ENCODE assay signal across 14 cellular contexts in genomic region chr7:150382844-150383225, GRCh38. TPM values are rescaled to one million over a fixed set of nuclear protein-coding genes. Genes with fewer than 3 reads are reported as not detected.
A peak's percentile ranks its signal among the peaks of the same experiment; 100 is the strongest.
DNase-seq lines count a peak whose midpoint lies in the region; ATAC-seq and TF ChIP-seq lines count a peak whose summit lies in the region.
"Had no signal": no experiment of that assay in that cellular context is flagged by ENCODE, and none has a peak within 500 bp of the region (broad histone marks: within the 10 kb centered on the region; RNA-seq: fewer than 3 reads in every experiment).

No MANE protein-coding gene starts in this region.

- H3K9me2 ChIP-seq in DOHH2 (replicated peaks; ENCODE audit: control insufficient read depth, low read length), result no peaks in the 10 kb centered on the region
- H3K9me2 ChIP-seq in Loucy (replicated peaks; ENCODE audit: low read depth, low read length), result no peaks in the 10 kb centered on the region

- H3K4me1 Mint-ChIP-seq in neural progenitor cell, result peaks cover 82% of the 10 kb centered on the region
- H3K4me1 Mint-ChIP-seq in effector memory CD8-positive, alpha-beta T cell (ENCODE audit: low read depth in 2 of 2), result peaks cover 21 to 30% of the 10 kb centered on the region in 2 donors
- peaks cover 24% of the 10 kb centered on the region for H3K4me1 Mint-ChIP-seq in CD8-positive, alpha-beta T cell (ENCODE audit: low read depth)

- POLR2A ChIA-PET in CD8-positive, alpha-beta T cell (lab: Charles Lee), result no interaction called here

- peaks cover 20% of the 10 kb centered on the region for H3F3A ChIP-seq in DOHH2 (ENCODE audit: control insufficient read depth, insufficient read depth)
- H3F3A ChIP-seq in Loucy (ENCODE audit: low read depth), result peaks cover under 1% of the 10 kb centered on the region; the same call in 1 of the 2 replicates
- peaks cover 66% of the 10 kb centered on the region for H3F3A ChIP-seq in neural progenitor cell (ENCODE audit: low read depth)

- H3K27ac ChIP-seq in DOHH2 (ENCODE audit: low read depth, low read length) (peak overlapping the region; percentile 67), cingulate gyrus (ENCODE audit: low read depth, low read length) (peak overlapping the region; percentile 95), neural progenitor cell (peak overlapping the region; percentile 84)
- no peak overlapping the region for H3K27ac ChIP-seq in CD8-positive, alpha-beta T cell (ENCODE audit: low read depth, low read length)

- H3K27me3 Mint-ChIP-seq in neural progenitor cell (ENCODE audit: insufficient read depth, low read depth), result peaks cover 15% of the 10 kb centered on the region
- H3K27me3 Mint-ChIP-seq in effector memory CD8-positive, alpha-beta T cell, result no peaks in the 10 kb centered on the region
- no peaks in the 10 kb centered on the region for H3K27me3 Mint-ChIP-seq in CD8-positive, alpha-beta T cell (ENCODE audit: low read depth)
- H3K27me3 Mint-ChIP-seq: dendritic cell treated with granulocyte-macrophage colony-stimulating factor and Interleukin-4, amounts not matched to agents 40 ng/mL and 50 ng/mL, for 4 days; stimulated activated naive CD8-positive, alpha-beta T cell treated with anti-CD3 and anti-CD28 coated beads, Interleukin-15, Interleukin-2, amounts not matched to agents 100 ng/mL and 50 ng/mL, for 24 hours had no signal

- peak overlapping the region; percentile 99 for H3K27ac Mint-ChIP-seq in neural progenitor cell
- H3K27ac Mint-ChIP-seq in effector memory CD8-positive, alpha-beta T cell, result peak overlapping the region in 1 of 2 donors; percentile 49
- no peak overlapping the region for H3K27ac Mint-ChIP-seq in CD8-positive, alpha-beta T cell
- H3K27ac Mint-ChIP-seq: stimulated activated naive CD8-positive, alpha-beta T cell treated with anti-CD3 and anti-CD28 coated beads, Interleukin-15, Interleukin-2, amounts not matched to agents 100 ng/mL and 50 ng/mL, for 24 hours had no signal

- intact Hi-C loops in CD8-positive, alpha-beta T cell (cut with DNase I, micrococcal nuclease), result loop anchor here in 1 of 2 experiments (5.0 kb wide), 1 partner anchor 546 kb away; the partner anchor contains the start of gene ZNF862

- TF ChIP-seq CTCF in DOHH2 (IDR thresholded peaks at IDR 0.05; ENCODE audit: low read depth, low read length, poor library complexity, severe bottlenecking), result no peak
- no peak for TF ChIP-seq CTCF in Loucy (conservative IDR thresholded peaks at IDR 0.05; ENCODE audit: low read length)
- no peak for TF ChIP-seq CTCF in neural progenitor cell (IDR thresholded peaks at IDR 0.05)
- no peak for TF ChIP-seq CTCF in CD8-positive, alpha-beta T cell (IDR thresholded peaks at IDR 0.05)

- peak overlapping the region; percentile 86 for H3K4me2 ChIP-seq in DOHH2 (ENCODE audit: low read length)
- peak overlapping the region; percentile 15 for H3K4me2 ChIP-seq in Loucy (ENCODE audit: low read depth, low read length, poor library complexity, severe bottlenecking)
- H3K4me2 ChIP-seq in neural progenitor cell, result peak overlapping the region; percentile 79

- no peak for DNase-seq in neural progenitor cell (ENCODE audit: low spot score)
- DNase-seq in effector memory CD8-positive, alpha-beta T cell, result no peak
- no peak for DNase-seq in CD8-positive, alpha-beta T cell
- DNase-seq: GF-D8, IMR-90, NCI-H1694, sigmoid colon had no signal

- CTCF ChIA-PET in CD8-positive, alpha-beta T cell (lab: Charles Lee), result no interaction called here

- H3K27me3 ChIP-seq in DOHH2 (ENCODE audit: control insufficient read depth, low read length) (no peaks in the 10 kb centered on the region), Loucy (ENCODE audit: insufficient read depth, low read length, poor library complexity, severe bottlenecking) (peaks cover 5% of the 10 kb centered on the region), neural progenitor cell (no peaks in the 10 kb centered on the region)
- no peaks in the 10 kb centered on the region for H3K27me3 ChIP-seq in CD8-positive, alpha-beta T cell (ENCODE audit: insufficient read depth, low read length)
- H3K27me3 ChIP-seq: sigmoid colon had no signal

- peaks cover 15% of the 10 kb centered on the region for H3K36me3 ChIP-seq in DOHH2 (ENCODE audit: control insufficient read depth, low read length)
- H3K36me3 ChIP-seq in Loucy (ENCODE audit: insufficient read depth, low read length), result no peaks in the 10 kb centered on the region
- no peaks in the 10 kb centered on the region for H3K36me3 ChIP-seq in neural progenitor cell
- no peaks in the 10 kb centered on the region for H3K36me3 ChIP-seq in CD8-positive, alpha-beta T cell (ENCODE audit: insufficient read depth, low read length)
- H3K36me3 ChIP-seq: sigmoid colon had no signal

- no peaks in the 10 kb centered on the region; the same call in 1 of the 2 replicates for H4K20me1 ChIP-seq in DOHH2 (ENCODE audit: control insufficient read depth, insufficient read depth, low read depth, low read length)
- peaks cover 10% of the 10 kb centered on the region for H4K20me1 ChIP-seq in Loucy (ENCODE audit: insufficient read depth, low read length, poor library complexity, severe bottlenecking)
- H4K20me1 ChIP-seq in neural progenitor cell (ENCODE audit: low read depth), result peaks cover 43% of the 10 kb centered on the region

- H3K79me2 ChIP-seq in DOHH2 (ENCODE audit: control insufficient read depth, low read length) (peaks cover 54% of the 10 kb centered on the region), Loucy (ENCODE audit: insufficient read depth, low read length) (peaks cover 56% of the 10 kb centered on the region), neural progenitor cell (ENCODE audit: low read depth) (peaks cover 82% of the 10 kb centered on the region)

- peaks cover 8% of the 10 kb centered on the region for H3K36me3 Mint-ChIP-seq in neural progenitor cell
- peaks cover 11% of the 10 kb centered on the region for H3K36me3 Mint-ChIP-seq in effector memory CD8-positive, alpha-beta T cell (ENCODE audit: insufficient read depth)
- peaks cover 9% of the 10 kb centered on the region for H3K36me3 Mint-ChIP-seq in CD8-positive, alpha-beta T cell

- H3K9ac ChIP-seq in Loucy (ENCODE audit: low read depth, low read length, poor library complexity, severe bottlenecking), result peak overlapping the region; percentile 26
- no peak overlapping the region for H3K9ac ChIP-seq in neural progenitor cell

- no peak overlapping the region for H2AFZ ChIP-seq in Loucy (ENCODE audit: low read length)
- no peak overlapping the region for H2AFZ ChIP-seq in neural progenitor cell (replicated peaks)

- H3K9me3 ChIP-seq in DOHH2 (ENCODE audit: control insufficient read depth, insufficient read depth, low read length) (no peaks in the 10 kb centered on the region), Loucy (ENCODE audit: insufficient read depth, low read depth, low read length) (no peaks in the 10 kb centered on the region), neural progenitor cell (ENCODE audit: low read depth) (no peaks in the 10 kb centered on the region)
- H3K9me3 ChIP-seq in CD8-positive, alpha-beta T cell (ENCODE audit: low read length), result no peaks in the 10 kb centered on the region
- H3K9me3 ChIP-seq: sigmoid colon had no signal

- no peaks in the 10 kb centered on the region for H3K9me3 Mint-ChIP-seq in neural progenitor cell
- no peaks in the 10 kb centered on the region for H3K9me3 Mint-ChIP-seq in effector memory CD8-positive, alpha-beta T cell
- no peaks in the 10 kb centered on the region for H3K9me3 Mint-ChIP-seq in CD8-positive, alpha-beta T cell
- H3K9me3 Mint-ChIP-seq: dendritic cell treated with granulocyte-macrophage colony-stimulating factor and Interleukin-4, amounts not matched to agents 40 ng/mL and 50 ng/mL, for 4 days; stimulated activated naive CD8-positive, alpha-beta T cell treated with anti-CD3 and anti-CD28 coated beads, Interleukin-15, Interleukin-2, amounts not matched to agents 100 ng/mL and 50 ng/mL, for 24 hours had no signal

- peak overlapping the region; percentile 72 for H3K4me3 ChIP-seq in DOHH2 (ENCODE audit: low read length)
- H3K4me3 ChIP-seq in Loucy (ENCODE audit: low read length, poor library complexity, severe bottlenecking), result no peak overlapping the region
- H3K4me3 ChIP-seq in neural progenitor cell, result peak overlapping the region; percentile 36
- no peak overlapping the region for H3K4me3 ChIP-seq in CD8-positive, alpha-beta T cell (ENCODE audit: low read depth, low read length)
- H3K4me3 ChIP-seq: sigmoid colon had no signal

- H3K4me3 Mint-ChIP-seq in neural progenitor cell, result peak overlapping the region; percentile 79
- no peak overlapping the region for H3K4me3 Mint-ChIP-seq in effector memory CD8-positive, alpha-beta T cell
- H3K4me3 Mint-ChIP-seq in CD8-positive, alpha-beta T cell, result no peak overlapping the region
- H3K4me3 Mint-ChIP-seq: dendritic cell treated with granulocyte-macrophage colony-stimulating factor and Interleukin-4, amounts not matched to agents 40 ng/mL and 50 ng/mL, for 4 days; stimulated activated naive CD8-positive, alpha-beta T cell treated with anti-CD3 and anti-CD28 coated beads, Interleukin-15, Interleukin-2, amounts not matched to agents 100 ng/mL and 50 ng/mL, for 24 hours had no signal

- peaks cover 65% of the 10 kb centered on the region for H3K4me1 ChIP-seq in DOHH2 (ENCODE audit: control insufficient read depth, low read length)
- H3K4me1 ChIP-seq in Loucy (ENCODE audit: insufficient read depth, low read length, poor library complexity, severe bottlenecking), result peaks cover 48% of the 10 kb centered on the region
- H3K4me1 ChIP-seq in neural progenitor cell, result peaks cover 68% of the 10 kb centered on the region
- H3K4me1 ChIP-seq in CD8-positive, alpha-beta T cell (ENCODE audit: insufficient read depth, low read length), result peaks cover 17% of the 10 kb centered on the region

- ATAC-seq in HG03378 (IDR thresholded peaks at IDR 0.05; ENCODE audit: unreplicated experiment), result no peak
- ATAC-seq in effector memory CD8-positive, alpha-beta T cell (replicated peaks), result no peak
- ATAC-seq in CD8-positive, alpha-beta T cell, result no peak
- no peak for ATAC-seq in GM21447 (IDR thresholded peaks at IDR 0.05; ENCODE audit: unreplicated experiment)

RNA-seq across cellular contexts. Expression of gene ZNF775, which starts 3.7 kb away (rescaled TPM):
- total RNA-seq in neural progenitor cell (ENCODE audit: low replicate concordance), result 3.0 and 26.1 TPM in 2 replicates
- under 1 TPM; 0.33 to 0.58 TPM for total RNA-seq in CD8-positive, alpha-beta T cell

RNA-seq across cellular contexts. Expression of gene REPIN1, which starts 14.2 kb away (rescaled TPM):
- 18.0 and 58.9 TPM in 2 replicates for total RNA-seq in neural progenitor cell (ENCODE audit: low replicate concordance)
- total RNA-seq in CD8-positive, alpha-beta T cell, result 10 to 100 TPM; 54.0 to 54.1 TPM

RNA-seq across cellular contexts. Expression of gene RARRES2, which starts 41.4 kb away (rescaled TPM):
- total RNA-seq in neural progenitor cell (ENCODE audit: low replicate concordance), result 0.19 and 0.43 TPM in 2 replicates
- total RNA-seq in CD8-positive, alpha-beta T cell, result not detected
- total RNA-seq: IMR-90 had no signal

RNA-seq across cellular contexts. Expression of gene ACTR3C, which starts 59.5 kb away (rescaled TPM):
- not detected in 2 replicates for total RNA-seq in neural progenitor cell (ENCODE audit: low replicate concordance)
- 1 to 10 TPM; 4.0 to 4.5 TPM for total RNA-seq in CD8-positive, alpha-beta T cell
- total RNA-seq: IMR-90 had no signal

RNA-seq across cellular contexts. Expression of gene LRRC61, which starts 59.7 kb away (rescaled TPM):
- total RNA-seq in neural progenitor cell (ENCODE audit: low replicate concordance), result 2.0 and 14.3 TPM in 2 replicates
- 10 to 100 TPM in 1 of 2 experiments, 1 to 10 TPM in 1; 8.4 to 10.8 TPM for total RNA-seq in CD8-positive, alpha-beta T cell
- total RNA-seq: IMR-90 had no signal

Comparison
In these comparisons a context has a peak if more than half of its experiments do, and no peak if none do; other contexts are left out.
1. H3K4me2 ChIP-seq: peak in every context shown above with its lines; median percentile 86 in DOHH2; 79 in neural progenitor cell; 15 in Loucy.
2. H3K4me3 ChIP-seq: peak in DOHH2 (single experiment) and neural progenitor cell (single experiment); none in Loucy (single experiment) and CD8-positive, alpha-beta T cell (single experiment).